Comparison of ENCODE assay signal across 11 cellular contexts in the genomic region with DNA sequence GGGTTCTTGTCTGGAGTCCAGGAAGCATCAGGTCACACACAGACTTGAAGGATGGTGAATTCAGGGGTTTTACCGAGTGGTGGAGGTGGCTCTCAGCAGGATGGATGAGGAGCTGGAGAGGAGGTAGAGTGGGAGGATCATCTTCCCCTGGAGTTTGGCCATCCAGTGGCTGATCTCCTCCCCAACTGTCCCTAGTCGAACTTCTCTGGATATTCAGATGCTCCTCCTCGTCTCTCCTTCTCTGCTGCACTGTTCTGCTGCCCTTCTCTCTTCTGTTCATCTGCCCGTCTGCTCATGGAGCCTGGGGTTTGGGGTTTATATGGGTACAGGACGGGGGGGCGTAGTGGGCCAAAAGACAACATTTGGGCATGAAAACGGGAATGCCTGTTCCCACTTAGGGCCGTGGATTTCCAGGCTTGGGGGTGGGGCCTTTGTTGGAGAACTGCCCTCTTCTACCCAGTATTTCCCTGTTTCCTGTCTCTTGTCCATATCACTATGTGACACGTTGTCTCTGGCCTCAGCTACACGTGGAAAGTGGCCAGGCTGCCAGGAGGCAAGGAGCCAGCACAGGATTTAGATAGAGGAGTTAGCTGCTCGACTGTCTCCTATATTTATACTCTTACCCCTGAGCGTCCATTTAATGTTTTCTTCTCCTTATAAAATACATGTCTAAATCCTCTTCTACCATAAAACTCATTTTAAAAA.
DNase-seq lines count a peak whose midpoint lies in the region; ATAC-seq and TF ChIP-seq lines count a peak whose summit lies in the region.
"Had no signal": no experiment of that assay in that cellular context is flagged by ENCODE, and none has a peak within 500 bp of the region (broad histone marks: within the 10 kb centered on the region; RNA-seq: fewer than 3 reads in every experiment).

No MANE protein-coding gene starts in this region.

- no peaks in the 10 kb centered on the region for H4K20me1 ChIP-seq in GM23248 (ENCODE audit: insufficient read depth)

- in situ Hi-C loops in GM23248 (cut with MboI): no loop called here

- TF ChIP-seq CTCF in adrenal gland (IDR thresholded peaks at IDR 0.05): no peak
- TF ChIP-seq CTCF in psoas muscle (IDR thresholded peaks at IDR 0.05): no peak

- H3K27ac ChIP-seq in GM23248 (no peak overlapping the region), adrenal gland (no peak overlapping the region), psoas muscle (peak overlapping the region; percentile 67)

- intact Hi-C loops in adrenal gland (cut with DNase I) (no loop called here), left cardiac atrium (cut with DNase I) (loop anchor here in 1 of 2 donors (10.0 kb wide), 1 partner anchor 72 kb away; no protein-coding TSS in a partner anchor), psoas muscle (cut with DNase I) (loop anchor here in 1 of 2 donors (5.0 kb wide), 1 partner anchor 74 kb away; no protein-coding TSS in a partner anchor)
- intact Hi-C loops in activated naive CD4-positive, alpha-beta T cell treated with anti-CD3 and anti-CD28 coated beads for 36 hours (cut with micrococcal nuclease): no loop called here

- no peak overlapping the region for H3K9ac ChIP-seq in GM23248

- H3K4me3 ChIP-seq in GM23248 (no peak overlapping the region), adrenal gland (no peak overlapping the region), psoas muscle (peak overlapping the region; percentile 24)

- H3K27ac Mint-ChIP-seq in activated naive CD4-positive, alpha-beta T cell treated with anti-CD3 and anti-CD28 coated beads for 36 hours: no peak overlapping the region

- peak overlapping the region; percentile 34; the same call in 1 of the 2 replicates for H2AFZ ChIP-seq in GM23248

- H3K9me3 Mint-ChIP-seq in activated naive CD4-positive, alpha-beta T cell treated with anti-CD3 and anti-CD28 coated beads for 36 hours: no peaks in the 10 kb centered on the region

- no peak overlapping the region for H3K4me3 Mint-ChIP-seq in activated naive CD4-positive, alpha-beta T cell treated with anti-CD3 and anti-CD28 coated beads for 36 hours

- peak; percentile 85 to 91 for ATAC-seq in left cardiac atrium
- peak; percentile 65 to 90 (median 79) for ATAC-seq in psoas muscle
- ATAC-seq in GM18505 (IDR thresholded peaks at IDR 0.05; ENCODE audit: unreplicated experiment): no peak
- ATAC-seq: Panc1 had no signal

- peaks cover 8% of the 10 kb centered on the region for H3F3A ChIP-seq in GM23248 (ENCODE audit: insufficient read depth)

- CTCF ChIA-PET in activated naive CD4-positive, alpha-beta T cell treated with anti-CD3 and anti-CD28 coated beads for 36 hours (lab: Charles Lee): no interaction called here

- TF ChIP-seq POLR2A in adrenal gland (IDR thresholded peaks at IDR 0.05) (no peak), GM18505 (IDR thresholded peaks at IDR 0.05; ENCODE audit: borderline replicate concordance, extremely low read depth, insufficient read depth, insufficient read length) (no peak)

- H3K79me2 ChIP-seq in GM23248 (ENCODE audit: insufficient read depth): no peaks in the 10 kb centered on the region

- H3K36me3 Mint-ChIP-seq in activated naive CD4-positive, alpha-beta T cell treated with anti-CD3 and anti-CD28 coated beads for 36 hours (ENCODE audit: low read depth): no peaks in the 10 kb centered on the region

- peaks cover 3% of the 10 kb centered on the region for H3K27me3 Mint-ChIP-seq in activated naive CD4-positive, alpha-beta T cell treated with anti-CD3 and anti-CD28 coated beads for 36 hours (ENCODE audit: low read depth)

- H3K4me2 ChIP-seq in GM23248 (ENCODE audit: unreplicated experiment): peak overlapping the region; percentile 59

- H3K27me3 ChIP-seq in GM23248 (replicated peaks; ENCODE audit: insufficient read depth) (no peaks in the 10 kb centered on the region), adrenal gland (no peaks in the 10 kb centered on the region), psoas muscle (ENCODE audit: insufficient read depth in 3 of 3, low read length in 2 of 3) (no peaks in the 10 kb centered on the region)

- H3K36me3 ChIP-seq in GM23248 (ENCODE audit: low read depth) (no peaks in the 10 kb centered on the region), adrenal gland (replicated peaks in 1 of 2) (no peaks in the 10 kb centered on the region), psoas muscle (ENCODE audit: insufficient read depth in 1 of 2, low read depth in 1 of 2) (no peaks in the 10 kb centered on the region)

- no peaks in the 10 kb centered on the region for H3K9me3 ChIP-seq in GM23248 (ENCODE audit: low read depth)
- no peaks in the 10 kb centered on the region for H3K9me3 ChIP-seq in adrenal gland (replicated peaks in 1 of 3)
- no peaks in the 10 kb centered on the region for H3K9me3 ChIP-seq in psoas muscle

- peaks cover 15% of the 10 kb centered on the region for H3K4me1 ChIP-seq in GM23248 (ENCODE audit: insufficient read depth)
- peaks cover 0 to 26% of the 10 kb centered on the region in 2 donors for H3K4me1 ChIP-seq in adrenal gland (replicated peaks in 1 of 2)
- H3K4me1 ChIP-seq in psoas muscle: peaks cover 58% of the 10 kb centered on the region

- peak; percentile 20 for DNase-seq in GM23248
- DNase-seq in adrenal gland: peak; percentile 23 to 82 (median 45)
- peak; percentile 85 for DNase-seq in left cardiac atrium
- peak; percentile 46 to 87 for DNase-seq in psoas muscle
- no peak for DNase-seq in cortex of kidney (lab: John Stamatoyannopoulos, UW)
- DNase-seq in activated naive CD4-positive, alpha-beta T cell treated with anti-CD3 and anti-CD28 coated beads for 36 hours: no peak
- no peak for DNase-seq in DMS53 (lab: John Stamatoyannopoulos, UW)
- DNase-seq: activated CD4-positive, CD25-positive, alpha-beta regulatory T cell; C1 segment of cervical spinal cord had no signal

- H3K4me1 Mint-ChIP-seq in activated naive CD4-positive, alpha-beta T cell treated with anti-CD3 and anti-CD28 coated beads for 36 hours (ENCODE audit: low read depth): peaks cover 5% of the 10 kb centered on the region

- H3K9me2 ChIP-seq in GM23248 (ENCODE audit: insufficient read depth): no peaks in the 10 kb centered on the region

- WGBS in GM23248 (ENCODE audit: low coverage in 1 of 2, low lambda C conversion rate in 2 of 2, missing lambda C conversion rate in 2 of 2), 2 experiments: 44 to 47% methylated on average over 12 of the region's 12 CpGs
- WGBS in adrenal gland, 4 donors: 58 to 67% (median 60%) methylated on average over 12 of the region's 12 CpGs
- WGBS in psoas muscle, 3 donors: 16 to 28% (median 27%) methylated on average over 12 of the region's 12 CpGs

Comparison
In these comparisons a context has a peak if more than half of its experiments do, and no peak if none do; other contexts are left out.
1. DNase-seq: peak in GM23248 (single experiment), adrenal gland (7 of 7), left cardiac atrium (single experiment) and psoas muscle (2 of 2); none in cortex of kidney (single experiment), activated naive CD4-positive, alpha-beta T cell treated with anti-CD3 and anti-CD28 coated beads for 36 hours (single experiment) and DMS53 (single experiment).